Comparison of ENCODE assay signal across 1 cellular context in the genomic region with DNA sequence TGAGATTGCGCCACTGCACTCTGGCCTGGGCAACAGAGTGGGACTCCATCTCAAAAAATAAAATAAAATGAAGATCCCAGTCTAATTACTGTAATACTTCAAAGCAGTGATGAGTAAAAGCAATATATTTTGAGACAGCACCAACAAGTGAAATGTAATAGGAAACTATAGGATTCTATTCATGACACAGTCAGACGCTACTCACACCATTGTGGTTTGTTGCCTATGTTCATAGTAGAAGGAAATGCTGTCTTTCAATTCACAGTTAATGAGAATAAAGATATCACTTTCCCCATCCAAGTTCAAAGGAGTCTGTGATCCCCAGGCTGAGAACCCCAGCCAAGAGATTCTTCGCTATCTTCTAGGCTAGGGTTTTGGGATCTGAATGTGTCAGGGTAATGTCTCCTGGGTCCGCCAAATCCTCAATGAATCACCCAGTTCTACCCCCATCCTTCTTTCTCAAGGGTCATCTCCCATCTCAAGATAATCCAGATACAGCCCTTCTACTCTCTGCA.
TF ChIP-seq lines count a peak whose summit lies in the region.

No MANE protein-coding gene starts in this region.

TF ChIP-seq in endothelial cell of umbilical vein, 7 proteins besides CTCF, POLR2A, EP300 and RAD21 (continued from another document):
- TF ChIP-seq POLR2AphosphoS5 (IDR thresholded peaks at IDR 0.05; ENCODE audit: insufficient read depth, low read depth, low read length), result no peak
- no peak for TF ChIP-seq FOS (IDR thresholded peaks at IDR 0.05; ENCODE audit: borderline replicate concordance, insufficient read depth, low read length)
- no peak for TF ChIP-seq EZH2 (IDR thresholded peaks at IDR 0.05; ENCODE audit: borderline replicate concordance, low read depth, low read length, severe bottlenecking)
- no peak for TF ChIP-seq JUN (IDR thresholded peaks at IDR 0.05; ENCODE audit: borderline replicate concordance, insufficient read depth, insufficient read length, low read depth)
- TF ChIP-seq, protein P1, sequence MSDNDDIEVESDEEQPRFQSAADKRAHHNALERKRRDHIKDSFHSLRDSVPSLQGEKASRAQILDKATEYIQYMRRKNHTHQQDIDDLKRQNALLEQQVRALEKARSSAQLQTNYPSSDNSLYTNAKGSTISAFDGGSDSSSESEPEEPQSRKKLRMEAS (IDR thresholded peaks at IDR 0.05; ENCODE audit: insufficient read depth, insufficient read length), result no peak
